23 cellular contexts compared by ENCODE assay signal in genomic region chr1:87958201-87958600, GRCh38.
A peak's percentile ranks its signal among the peaks of the same experiment; 100 is the strongest.
DNase-seq lines count a peak whose midpoint lies in the region; ATAC-seq and TF ChIP-seq lines count a peak whose summit lies in the region.
"Had no signal": no experiment of that assay in that cellular context is flagged by ENCODE, and none has a peak within 500 bp of the region (broad histone marks: within the 10 kb centered on the region; RNA-seq: fewer than 3 reads in every experiment).

No MANE protein-coding gene starts in this region.

- no peak overlapping the region for H3K27ac ChIP-seq in IMR-90 (ENCODE audit: insufficient read depth, low read length)
- H3K27ac ChIP-seq in neuronal stem cell (replicated peaks; ENCODE audit: low read length): no peak overlapping the region
- peak overlapping the region; percentile 59 to 76 for H3K27ac ChIP-seq in thoracic aorta
- H3K27ac ChIP-seq: HL-60, Peyer's patch, SJCRH30 had no signal

- H3K56ac ChIP-seq in IMR-90 (ENCODE audit: extremely low read depth, insufficient read depth, low read length): no peak overlapping the region

- H3K9me1 ChIP-seq in IMR-90 (ENCODE audit: insufficient read depth, low read length): no peaks in the 10 kb centered on the region

- H3K4me3 ChIP-seq in IMR-90 (ENCODE audit: insufficient read depth, low read depth, low read length): no peak overlapping the region
- H3K4me3 ChIP-seq in neuronal stem cell (ENCODE audit: low read length in 2 of 2): no peak overlapping the region
- H3K4me3 ChIP-seq in thoracic aorta: peak overlapping the region; percentile 1
- H3K4me3 ChIP-seq: Peyer's patch, SJCRH30 had no signal

- WGBS in IMR-90 (ENCODE audit: extremely low coverage in 2 of 2, insufficient read length in 1 of 2), 2 experiments: no CpG with 5 or more reads among the region's 4 CpGs
- no CpG with 5 or more reads among the region's 4 CpGs for WGBS in neuronal stem cell (ENCODE audit: extremely low coverage in 2 of 2, insufficient read length in 2 of 2, insufficient replicate concordance in 1 of 2), 2 donors

- H3K4me2 ChIP-seq in IMR-90 (ENCODE audit: low read depth, low read length) (no peak overlapping the region), neuronal stem cell (ENCODE audit: insufficient read depth, low read length, poor library complexity, severe bottlenecking) (no peak overlapping the region)

- H3K14ac ChIP-seq in IMR-90 (replicated peaks; ENCODE audit: low read depth, low read length): no peak overlapping the region; the same call in 1 of the 2 replicates
- no peak overlapping the region for H3K14ac ChIP-seq in neuronal stem cell (ENCODE audit: low read length)

- H4K91ac ChIP-seq in IMR-90 (ENCODE audit: insufficient read depth, low read depth, low read length) (peak overlapping the region; percentile 54), neuronal stem cell (ENCODE audit: low read depth, low read length, poor library complexity) (no peak overlapping the region)

- CTCF ChIA-PET in IMR-90 (lab: Yijun Ruan, JAX): no interaction called here

- H3K9me3 ChIP-seq in IMR-90 (ENCODE audit: control insufficient read depth, insufficient read depth, low read length) (no peaks in the 10 kb centered on the region), neuronal stem cell (replicated peaks in 1 of 2; ENCODE audit: control insufficient read depth in 2 of 2, insufficient read depth in 1 of 2, low read depth in 1 of 2, low read length in 2 of 2) (peaks cover 0 to 2% of the 10 kb centered on the region in 2 donors), thoracic aorta (no peaks in the 10 kb centered on the region)
- H3K9me3 ChIP-seq: Peyer's patch, SJCRH30 had no signal

- peak overlapping the region; percentile 30; the same call in 1 of the 2 replicates for H2AK5ac ChIP-seq in IMR-90 (ENCODE audit: low read depth, low read length)
- H2AK5ac ChIP-seq in neuronal stem cell (ENCODE audit: low read depth, low read length): no peak overlapping the region

- ATAC-seq in IMR-90 (ENCODE audit: low read depth) (no peak), thoracic aorta (ENCODE audit: insufficient number of reproducible peaks, low FRiP score, low read depth) (no peak), GM21825 (IDR thresholded peaks at IDR 0.05; ENCODE audit: unreplicated experiment) (no peak), HG03045 (IDR thresholded peaks at IDR 0.05; ENCODE audit: unreplicated experiment) (no peak)
- ATAC-seq: HepG2 had no signal

- H2AK9ac ChIP-seq in IMR-90 (replicated peaks; ENCODE audit: low read depth, low read length, poor library complexity): peak overlapping the region; percentile 62

- dilution Hi-C loops in IMR-90 (cut with HindIII; ENCODE audit: low sequenced_read_pairs, unreplicated experiment): no loop called here

- H4K20me1 ChIP-seq in IMR-90 (ENCODE audit: insufficient read depth, low read length): no peaks in the 10 kb centered on the region

- peak overlapping the region; percentile 68; the same call in 1 of the 3 replicates for H2BK15ac ChIP-seq in IMR-90 (ENCODE audit: low read depth, low read length)
- no peak overlapping the region for H2BK15ac ChIP-seq in neuronal stem cell (ENCODE audit: low read length)

- no peak for DNase-seq in IMR-90
- DNase-seq in cerebellum (ENCODE audit: low spot score): peak; percentile 79
- no peak for DNase-seq in neuronal stem cell (ENCODE audit: low spot score)
- no peak for DNase-seq in thoracic aorta (ENCODE audit: low spot score)
- DNase-seq in foreskin melanocyte: no peak
- no peak for DNase-seq in SIG-M5 treated with dmso at 0.1 percent for 504 hours (lab: John Stamatoyannopoulos, UW; ENCODE audit: unreplicated experiment)
- DNase-seq: DMS53, GF-D8, H9, HFFc6, KBM-7, MM.1S, NCI-H1048, NCI-H1436, NCI-H187 treated with DMSO at 0.1 percent for 48 hours, NCI-H510A, NCI-H748 treated with DMSO at 0.1 percent for 48 hours, Peyer's patch, SJCRH30 had no signal

- in situ Hi-C loops in IMR-90 (cut with MboI; ENCODE audit: low sequenced_read_pairs): no loop called here

- H2BK5ac ChIP-seq in IMR-90 (ENCODE audit: low read depth, low read length, poor library complexity, severe bottlenecking) (peak overlapping the region; percentile 29), neuronal stem cell (ENCODE audit: low read length) (no peak overlapping the region)

- BruUV-seq in IMR-90 (replicated peaks; lab: Mats Ljungman, UMichigan): no TSS peak

- no peaks in the 10 kb centered on the region for H3K27me3 ChIP-seq in IMR-90 (ENCODE audit: control insufficient read depth, insufficient read depth, low read length)
- H3K27me3 ChIP-seq in neuronal stem cell (ENCODE audit: control insufficient read depth in 3 of 3, insufficient read depth in 3 of 3, low read depth in 1 of 3, low read length in 3 of 3): no peaks in the 10 kb centered on the region
- no peaks in the 10 kb centered on the region for H3K27me3 ChIP-seq in thoracic aorta (replicated peaks; ENCODE audit: insufficient read depth)
- H3K27me3 ChIP-seq: Peyer's patch, SJCRH30 had no signal

- H3K79me1 ChIP-seq in IMR-90 (ENCODE audit: low read depth in 1 of 2, low read length in 2 of 2) (no peaks in the 10 kb centered on the region), neuronal stem cell (ENCODE audit: low read depth, low read length) (no peaks in the 10 kb centered on the region)

- no peak overlapping the region for H3K9ac ChIP-seq in IMR-90 (ENCODE audit: low read depth, low read length)
- H3K9ac ChIP-seq in neuronal stem cell (ENCODE audit: low read depth, low read length, poor library complexity): no peak overlapping the region

- H3K23ac ChIP-seq in IMR-90 (ENCODE audit: low read depth, low read length) (no peak overlapping the region; the same call in 1 of the 2 replicates), neuronal stem cell (ENCODE audit: low read depth, low read length, poor library complexity) (no peak overlapping the region)

- no peak overlapping the region for H2BK12ac ChIP-seq in neuronal stem cell (ENCODE audit: low read length)

- no peaks in the 10 kb centered on the region for H3K36me3 ChIP-seq in IMR-90 (ENCODE audit: control insufficient read depth, insufficient read depth, low read length)
- no peaks in the 10 kb centered on the region for H3K36me3 ChIP-seq in neuronal stem cell (replicated peaks in 1 of 2; ENCODE audit: control insufficient read depth in 2 of 2, insufficient read depth in 2 of 2, low read length in 2 of 2)
- no peaks in the 10 kb centered on the region for H3K36me3 ChIP-seq in thoracic aorta
- H3K36me3 ChIP-seq: Peyer's patch, SJCRH30 had no signal

- H2BK120ac ChIP-seq in IMR-90 (ENCODE audit: low read depth, low read length) (peak overlapping the region; percentile 66), neuronal stem cell (ENCODE audit: low read depth, low read length) (no peak overlapping the region)

- TF ChIP-seq CTCF in IMR-90 (conservative IDR thresholded peaks at IDR 0.05; ENCODE audit: low read depth, low read length) (no peak), thoracic aorta (IDR thresholded peaks at IDR 0.05) (peak; percentile 10)

- H4K8ac ChIP-seq in IMR-90 (ENCODE audit: low read depth in 2 of 2, low read length in 2 of 2): peak overlapping the region; percentile 10 to 29; a peak in 1 of 4 replicates
- no peak overlapping the region for H4K8ac ChIP-seq in neuronal stem cell (ENCODE audit: low read depth, low read length)

- no peak for TF ChIP-seq RAD21 in IMR-90 (IDR thresholded peaks at IDR 0.05; ENCODE audit: low read length)

- no peak overlapping the region for H4K5ac ChIP-seq in IMR-90 (ENCODE audit: low read depth, low read length)

- intact Hi-C loops in IMR-90 (cut with micrococcal nuclease): loop anchor here (10.0 kb wide), 2 partner anchors 443 to 483 kb away; no protein-coding TSS in a partner anchor

- H2AFZ ChIP-seq in IMR-90 (replicated peaks; ENCODE audit: low read length, poor library complexity): no peak overlapping the region
- H2AFZ ChIP-seq in neuronal stem cell (ENCODE audit: low read length): no peak overlapping the region

- TF ChIP-seq POLR2A in IMR-90 (IDR thresholded peaks at IDR 0.05; ENCODE audit: low read depth, low read length): no peak

- H3K4ac ChIP-seq in IMR-90 (ENCODE audit: low read depth, low read length): no peak overlapping the region; the same call in 1 of the 2 replicates
- no peak overlapping the region for H3K4ac ChIP-seq in neuronal stem cell (ENCODE audit: low read length)

- POLR2A ChIA-PET in IMR-90 (lab: Charles Lee; ENCODE audit: unreplicated experiment): no interaction called here

- H3K18ac ChIP-seq in IMR-90 (ENCODE audit: low read depth, low read length) (peak overlapping the region; percentile 52; the same call in 1 of the 2 replicates), neuronal stem cell (ENCODE audit: low read length) (peak overlapping the region; percentile 36)

- H3K4me1 ChIP-seq in IMR-90 (ENCODE audit: control insufficient read depth, insufficient read depth, low read length) (peaks cover 2% of the 10 kb centered on the region; the same call in 1 of the 2 replicates), neuronal stem cell (ENCODE audit: control insufficient read depth in 2 of 2, insufficient read depth in 1 of 2, low read depth in 1 of 2, low read length in 2 of 2) (no peaks in the 10 kb centered on the region), thoracic aorta (ENCODE audit: control insufficient read depth in 1 of 2, low read depth in 2 of 2) (peaks cover 14 to 53% of the 10 kb centered on the region in 2 donors)
- H3K4me1 ChIP-seq: Peyer's patch, SJCRH30 had no signal

- H2BK20ac ChIP-seq in IMR-90 (ENCODE audit: low read depth, low read length): peak overlapping the region; percentile 76; the same call in 1 of the 2 replicates

TF ChIP-seq in IMR-90, 13 proteins besides CTCF, POLR2A, EP300 and RAD21 (continues in another document):
- TF ChIP-seq MAFK (IDR thresholded peaks at IDR 0.05; ENCODE audit: low read depth, low read length) (no peak), RCOR1 (IDR thresholded peaks at IDR 0.05; ENCODE audit: insufficient replicate concordance, low read length) (no peak), SMC3 (IDR thresholded peaks at IDR 0.05; ENCODE audit: low read depth, low read length) (no peak), ELK1 (IDR thresholded peaks at IDR 0.05; ENCODE audit: borderline replicate concordance, low read depth, low read length) (no peak), NFE2L2 (IDR thresholded peaks at IDR 0.05; ENCODE audit: low read depth, low read length) (no peak), FOS (IDR thresholded peaks at IDR 0.05; ENCODE audit: low read depth, low read length) (no peak), BHLHE40 (IDR thresholded peaks at IDR 0.05; ENCODE audit: low read depth, low read length) (no peak)

Comparison
In these comparisons a context has a peak if more than half of its experiments do, and no peak if none do; other contexts are left out.
1. H3K27ac ChIP-seq: peak in thoracic aorta (2 of 2); none in IMR-90 (single experiment) and neuronal stem cell (single experiment).